Comparison of ENCODE assay signal across 30 cellular contexts in the genomic region with DNA sequence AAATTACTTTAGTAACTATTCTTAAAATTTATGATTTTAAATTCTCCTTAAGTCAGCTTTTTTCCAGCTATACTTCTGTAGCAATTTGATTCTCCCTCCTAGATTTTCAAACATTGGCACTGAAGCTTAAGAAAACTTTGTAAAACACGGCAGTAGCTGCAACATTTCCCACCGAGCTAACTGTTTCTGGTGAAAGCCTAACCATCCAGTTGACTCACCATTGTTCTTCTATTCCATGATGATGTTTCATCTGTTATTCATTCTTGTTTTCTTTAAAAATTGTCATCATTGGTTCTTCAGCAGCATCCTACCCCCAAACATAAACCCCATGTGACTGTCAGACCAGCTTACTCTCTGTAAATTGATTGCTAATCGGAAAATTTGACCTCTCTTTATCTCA.
"Had no signal": no experiment of that assay in that cellular context is flagged by ENCODE, and none has a peak within 500 bp of the region (broad histone marks: within the 10 kb centered on the region; RNA-seq: fewer than 3 reads in every experiment).

No MANE protein-coding gene starts in this region.

- H3K4me1 Mint-ChIP-seq: endodermal cell; mesothelial cell of epicardium; naive B cell; neural crest cell; stimulated activated naive CD8-positive, alpha-beta T cell treated with anti-CD3 and anti-CD28 coated beads, Interleukin-15, amount 100 ng/mL, for 72 hours had no signal

- H3K9ac ChIP-seq: parathyroid adenoma had no signal

- H3K4me3 Mint-ChIP-seq: dendritic cell treated with granulocyte-macrophage colony-stimulating factor and Interleukin-4, amounts not matched to agents 40 ng/mL and 50 ng/mL, for 4 days; endodermal cell; mesothelial cell of epicardium; naive B cell; natural killer cell treated with Interleukin-12 subunit alpha and Interleukin-12 subunit beta and Interleukin-15 and Interleukin-18, amount 100 ng/mL, for 72 hours; neural crest cell; stimulated activated naive CD8-positive, alpha-beta T cell treated with anti-CD3 and anti-CD28 coated beads, Interleukin-15, amount 100 ng/mL, for 72 hours had no signal

- ATAC-seq: esophagus mucosa; foreskin keratinocyte; gastroesophageal sphincter; heart left ventricle; left cardiac atrium; left lung; mucosa of descending colon; natural killer cell treated with Interleukin-12 subunit alpha and Interleukin-12 subunit beta and Interleukin-15 and Interleukin-18, amount 100 ng/mL, for 72 hours; right lobe of liver; stimulated activated naive CD8-positive, alpha-beta T cell treated with anti-CD3 and anti-CD28 coated beads, Interleukin-15, amount 100 ng/mL, for 72 hours had no signal

- H3K27ac Mint-ChIP-seq: dendritic cell treated with granulocyte-macrophage colony-stimulating factor and Interleukin-4, amounts not matched to agents 40 ng/mL and 50 ng/mL, for 4 days; endodermal cell; mesothelial cell of epicardium; naive B cell; natural killer cell treated with Interleukin-12 subunit alpha and Interleukin-12 subunit beta and Interleukin-15 and Interleukin-18, amount 100 ng/mL, for 72 hours; progenitor cell of endocrine pancreas; stimulated activated naive CD8-positive, alpha-beta T cell treated with anti-CD3 and anti-CD28 coated beads, Interleukin-15, amount 100 ng/mL, for 72 hours had no signal

- H3K27me3 ChIP-seq: foreskin keratinocyte, gastroesophageal sphincter, heart left ventricle, left lung, right lobe of liver, thyroid gland, vagina had no signal

- H3K9me3 ChIP-seq: right lobe of liver, thyroid gland, vagina had no signal

- DNase-seq: effector CD8-positive, alpha-beta T cell; endodermal cell; foreskin keratinocyte; heart left ventricle; hippocampal formation; left cardiac atrium; left lung; mesenchymal stem cell; mucosa of descending colon; naive B cell; right lobe of liver; stimulated activated CD4-positive, alpha-beta T cell treated with anti-CD3 and anti-CD28 coated beads, Interleukin-12 subunit alpha, Interleukin-12 subunit beta, amount 100 ng/mL, for 4 hours; stimulated activated CD4-positive, alpha-beta T cell treated with anti-CD3 and anti-CD28 coated beads, Interleukin-1b, Interleukin-23, amount 100 ng/mL, for 48 hours; stimulated activated CD4-positive, alpha-beta T cell treated with anti-CD3 and anti-CD28 coated beads, Interleukin-4, amount 100 ng/mL, for 1 hour; stimulated activated CD8-positive, alpha-beta memory T cell treated with anti-CD3 and anti-CD28 coated beads, Interleukin-4, amount 100 ng/mL, for 48 hours; stimulated activated naive CD4-positive, alpha-beta T cell; stimulated activated naive CD8-positive, alpha-beta T cell treated with anti-CD3 and anti-CD28 coated beads, Interleukin-15, amount 100 ng/mL, for 72 hours; thyroid gland; trophoblast cell had no signal

- H3K4me1 ChIP-seq: foreskin keratinocyte, gastroesophageal sphincter, heart left ventricle, left lung, parathyroid adenoma, right lobe of liver, thyroid gland, vagina had no signal

- H2AFZ ChIP-seq: parathyroid adenoma had no signal

- H3K4me3 ChIP-seq: gastroesophageal sphincter, heart left ventricle, left lung, mucosa of descending colon, right lobe of liver, smooth muscle cell, thyroid gland, vagina had no signal

- H3K36me3 ChIP-seq: heart left ventricle, left lung, right lobe of liver, thyroid gland, vagina had no signal

- H3K79me2 ChIP-seq: parathyroid adenoma had no signal

- H3K4me2 ChIP-seq: smooth muscle cell had no signal

- H3K36me3 Mint-ChIP-seq: naive B cell; natural killer cell treated with Interleukin-12 subunit alpha and Interleukin-12 subunit beta and Interleukin-15 and Interleukin-18, amount 100 ng/mL, for 72 hours had no signal

- H3K27ac ChIP-seq: epithelial cell of prostate, foreskin keratinocyte, gastroesophageal sphincter, heart left ventricle, left lung, parathyroid adenoma, right lobe of liver, thyroid gland, vagina had no signal

- H3K27me3 Mint-ChIP-seq: dendritic cell treated with granulocyte-macrophage colony-stimulating factor and Interleukin-4, amounts not matched to agents 40 ng/mL and 50 ng/mL, for 4 days; naive B cell; natural killer cell treated with Interleukin-12 subunit alpha and Interleukin-12 subunit beta and Interleukin-15 and Interleukin-18, amount 100 ng/mL, for 72 hours; progenitor cell of endocrine pancreas; stimulated activated naive CD8-positive, alpha-beta T cell treated with anti-CD3 and anti-CD28 coated beads, Interleukin-15, amount 100 ng/mL, for 72 hours had no signal
